ENCODE assay signal across 37 cellular contexts in the genomic region with DNA sequence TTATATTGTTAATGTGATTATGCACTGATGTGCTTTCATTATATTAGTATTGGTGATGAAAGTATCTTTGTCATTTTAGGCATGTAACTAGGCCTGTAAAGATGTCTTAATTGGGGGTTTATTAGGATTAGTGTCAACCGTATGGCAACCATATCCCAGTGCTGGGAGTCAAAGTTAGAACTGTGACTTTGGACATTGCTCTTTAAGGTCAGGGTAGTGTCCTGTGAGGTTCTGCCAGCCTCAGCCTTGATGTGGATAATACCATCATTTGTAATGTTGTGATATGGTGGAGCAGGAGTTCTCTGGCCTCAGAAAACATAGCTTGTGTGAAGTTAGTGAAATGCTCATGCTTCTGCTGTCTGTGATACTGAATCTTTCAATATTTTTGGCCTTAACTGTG. TPM values are rescaled to one million over a fixed set of nuclear protein-coding genes. Genes with fewer than 3 reads are reported as not detected.
"Had no signal": no experiment of that assay in that cellular context is flagged by ENCODE, and none has a peak within 500 bp of the region (broad histone marks: within the 10 kb centered on the region; RNA-seq: fewer than 3 reads in every experiment).

No MANE protein-coding gene starts in this region.

- H3K36me3 Mint-ChIP-seq: activated CD4-positive, alpha-beta memory T cell treated with anti-CD3 and anti-CD28 coated beads for 36 hours; activated naive CD4-positive, alpha-beta T cell treated with anti-CD3 and anti-CD28 coated beads, Interleukin-2, amount 50 U/mL, for 24 hours; activated naive CD8-positive, alpha-beta T cell treated with anti-CD3 and anti-CD28 coated beads for 36 hours had no signal

- H3K27ac Mint-ChIP-seq: activated CD4-positive, alpha-beta memory T cell treated with anti-CD3 and anti-CD28 coated beads for 36 hours; activated CD4-positive, alpha-beta T cell treated with anti-CD3 and anti-CD28 coated beads for 36 hours; activated CD4-positive, alpha-beta T cell treated with anti-CD3 and anti-CD28 coated beads, Interleukin-2, amount 10 ng/mL, durations not matched to agents 24 days and 14 days; activated CD8-positive, alpha-beta memory T cell treated with anti-CD3 and anti-CD28 coated beads, Interleukin-2, amount 10 ng/mL, durations not matched to agents 7 days and 5 days; activated CD8-positive, alpha-beta T cell treated with anti-CD3 and anti-CD28 coated beads, Interleukin-2, amount 10 ng/mL, durations not matched to agents 7 days and 5 days; activated naive CD4-positive, alpha-beta T cell treated with anti-CD3 and anti-CD28 coated beads for 36 hours; activated naive CD4-positive, alpha-beta T cell treated with anti-CD3 and anti-CD28 coated beads, Interleukin-2, amount 50 U/mL, for 24 hours; activated naive CD8-positive, alpha-beta T cell treated with anti-CD3 and anti-CD28 coated beads for 36 hours; activated naive CD8-positive, alpha-beta T cell treated with anti-CD3 and anti-CD28 coated beads, Interleukin-2, amount 50 U/mL, for 24 hours; activated T-helper 1 cell treated with anti-CD3 and anti-CD28 coated beads, Interleukin-12 subunit alpha, Interleukin-12 subunit beta, Interleukin-2, Interleukin-4 antibody, amounts not matched to agents 30 ng/mL and 10 ng/mL and 1 ng/mL, durations not matched to agents 14 hours and 24 hours and 36 hours; activated T-helper 2 cell treated with anti-CD3 and anti-CD28 coated beads, Interferon-gamma antibody, Interleukin-2, Interleukin-4, amounts not matched to agents 10 μg/mL and 5 μg/mL and 100 μg/mL, durations not matched to agents 14 hours and 24 hours and 36 hours; dendritic cell treated with granulocyte-macrophage colony-stimulating factor and Interleukin-4, amounts not matched to agents 40 ng/mL and 50 ng/mL, for 4 days; endodermal cell; T-helper 17 cell; T-helper 2 cell treated with Interferon-gamma antibody and Interleukin-4, amounts not matched to agents 5 μg/mL and 100 μg/mL, for 36 hours had no signal

- H3K27me3 Mint-ChIP-seq: dendritic cell treated with granulocyte-macrophage colony-stimulating factor and Interleukin-4, amounts not matched to agents 40 ng/mL and 50 ng/mL, for 4 days had no signal

- H3K36me3 ChIP-seq: adrenal gland, cardiac muscle cell, heart left ventricle, WERI-Rb-1 had no signal

- FAIRE-seq: frontal cortex had no signal

- ATAC-seq: activated CD4-positive, alpha-beta T cell treated with anti-CD3 and anti-CD28 coated beads for 36 hours; activated CD8-positive, alpha-beta memory T cell treated with anti-CD3 and anti-CD28 coated beads, Interleukin-2, amount 10 ng/mL, durations not matched to agents 7 days and 5 days; activated CD8-positive, alpha-beta T cell treated with anti-CD3 and anti-CD28 coated beads, Interleukin-2, amount 10 ng/mL, durations not matched to agents 7 days and 5 days; activated naive CD8-positive, alpha-beta T cell treated with anti-CD3 and anti-CD28 coated beads, Interleukin-2, amount 50 U/mL, for 24 hours; body of pancreas; esophagus mucosa; T-helper 17 cell had no signal

- H3K4me3 Mint-ChIP-seq: activated CD4-positive, alpha-beta memory T cell treated with anti-CD3 and anti-CD28 coated beads for 36 hours; activated CD4-positive, alpha-beta T cell treated with anti-CD3 and anti-CD28 coated beads for 36 hours; activated CD4-positive, alpha-beta T cell treated with anti-CD3 and anti-CD28 coated beads, Interleukin-2, amount 10 ng/mL, durations not matched to agents 24 days and 14 days; activated CD8-positive, alpha-beta memory T cell treated with anti-CD3 and anti-CD28 coated beads, Interleukin-2, amount 10 ng/mL, durations not matched to agents 7 days and 5 days; activated CD8-positive, alpha-beta T cell treated with anti-CD3 and anti-CD28 coated beads, Interleukin-2, amount 10 ng/mL, durations not matched to agents 7 days and 5 days; activated naive CD4-positive, alpha-beta T cell treated with anti-CD3 and anti-CD28 coated beads for 36 hours; activated naive CD4-positive, alpha-beta T cell treated with anti-CD3 and anti-CD28 coated beads, Interleukin-2, amount 50 U/mL, for 24 hours; activated naive CD8-positive, alpha-beta T cell treated with anti-CD3 and anti-CD28 coated beads for 36 hours; activated naive CD8-positive, alpha-beta T cell treated with anti-CD3 and anti-CD28 coated beads, Interleukin-2, amount 50 U/mL, for 24 hours; activated T-helper 1 cell treated with anti-CD3 and anti-CD28 coated beads, Interleukin-12 subunit alpha, Interleukin-12 subunit beta, Interleukin-2, Interleukin-4 antibody, amounts not matched to agents 30 ng/mL and 10 ng/mL and 1 ng/mL, durations not matched to agents 14 hours and 24 hours and 36 hours; dendritic cell treated with granulocyte-macrophage colony-stimulating factor and Interleukin-4, amounts not matched to agents 40 ng/mL and 50 ng/mL, for 4 days; endodermal cell; T-helper 17 cell; T-helper 2 cell treated with Interferon-gamma antibody and Interleukin-4, amounts not matched to agents 5 μg/mL and 100 μg/mL, for 36 hours had no signal

- H3K9me3 Mint-ChIP-seq: activated CD4-positive, alpha-beta memory T cell treated with anti-CD3 and anti-CD28 coated beads for 36 hours; activated CD4-positive, alpha-beta T cell treated with anti-CD3 and anti-CD28 coated beads, Interleukin-2, amount 10 ng/mL, durations not matched to agents 24 days and 14 days; activated naive CD4-positive, alpha-beta T cell treated with anti-CD3 and anti-CD28 coated beads for 36 hours; activated naive CD4-positive, alpha-beta T cell treated with anti-CD3 and anti-CD28 coated beads, Interleukin-2, amount 50 U/mL, for 24 hours; activated naive CD8-positive, alpha-beta T cell treated with anti-CD3 and anti-CD28 coated beads for 36 hours; activated naive CD8-positive, alpha-beta T cell treated with anti-CD3 and anti-CD28 coated beads, Interleukin-2, amount 50 U/mL, for 24 hours; activated T-helper 1 cell treated with anti-CD3 and anti-CD28 coated beads, Interleukin-12 subunit alpha, Interleukin-12 subunit beta, Interleukin-2, Interleukin-4 antibody, amounts not matched to agents 30 ng/mL and 10 ng/mL and 1 ng/mL, durations not matched to agents 14 hours and 24 hours and 36 hours; activated T-helper 2 cell treated with anti-CD3 and anti-CD28 coated beads, Interferon-gamma antibody, Interleukin-2, Interleukin-4, amounts not matched to agents 10 μg/mL and 5 μg/mL and 100 μg/mL, durations not matched to agents 14 hours and 24 hours and 36 hours; dendritic cell treated with granulocyte-macrophage colony-stimulating factor and Interleukin-4, amounts not matched to agents 40 ng/mL and 50 ng/mL, for 4 days; endodermal cell; T-helper 2 cell treated with Interferon-gamma antibody and Interleukin-4, amounts not matched to agents 5 μg/mL and 100 μg/mL, for 36 hours had no signal

- H3K9me3 ChIP-seq: adrenal gland, body of pancreas, heart left ventricle had no signal

- H3K4me1 ChIP-seq: body of pancreas had no signal

- H3K27ac ChIP-seq: adrenal gland, body of pancreas, cardiac muscle cell, coronary artery, dorsolateral prefrontal cortex, heart left ventricle, WERI-Rb-1 had no signal

- DNase-seq: activated CD4-positive, alpha-beta memory T cell treated with anti-CD3 and anti-CD28 coated beads for 36 hours; activated CD4-positive, alpha-beta T cell treated with anti-CD3 and anti-CD28 coated beads for 36 hours; activated CD4-positive, alpha-beta T cell treated with anti-CD3 and anti-CD28 coated beads, Interleukin-2, amount 10 ng/mL, durations not matched to agents 24 days and 14 days; activated CD4-positive, CD25-positive, alpha-beta regulatory T cell; activated CD4-positive, CD25-positive, alpha-beta regulatory T cell treated with anti-CD3 and anti-CD28 coated beads, Interleukin-2, amount 50 U/mL, for 72 hours; activated CD8-positive, alpha-beta memory T cell treated with anti-CD3 and anti-CD28 coated beads, Interleukin-2, amount 10 ng/mL, durations not matched to agents 7 days and 5 days; activated CD8-positive, alpha-beta memory T cell treated with anti-CD3 and anti-CD28 coated beads, Interleukin-2, amount 50 U/mL, for 4 hours; activated CD8-positive, alpha-beta T cell treated with anti-CD3 and anti-CD28 coated beads, Interleukin-2, amount 10 ng/mL, durations not matched to agents 7 days and 5 days; activated effector memory CD4-positive, alpha-beta T cell treated with anti-CD3 and anti-CD28 coated beads, Interleukin-2, amount 50 U/mL, for 16 hours; activated naive CD4-positive, alpha-beta T cell treated with anti-CD3 and anti-CD28 coated beads for 36 hours; activated naive CD8-positive, alpha-beta T cell treated with anti-CD3 and anti-CD28 coated beads for 36 hours; activated naive CD8-positive, alpha-beta T cell treated with anti-CD3 and anti-CD28 coated beads, Interleukin-2, amount 50 U/mL, for 24 hours; activated T-cell treated with anti-CD3 and anti-CD28 coated beads, Interleukin-2, amount 50 U/mL, for 1 hour; activated T-cell treated with anti-CD3 and anti-CD28 coated beads, Interleukin-2, amount 50 U/mL, for 48 hours; adrenal gland; amygdala; aorta; body of pancreas; central memory CD4-positive, alpha-beta T cell; cerebellar nuclear complex; dorsolateral prefrontal cortex; effector memory CD4-positive, alpha-beta T cell; endodermal cell; foreskin fibroblast; heart left ventricle; T-helper 17 cell; T1000; WERI-Rb-1 had no signal

- H3K4me3 ChIP-seq: adrenal gland, body of pancreas, cardiac muscle cell, coronary artery, dorsolateral prefrontal cortex, heart left ventricle had no signal

- H3K4me1 Mint-ChIP-seq: activated CD4-positive, alpha-beta T cell treated with anti-CD3 and anti-CD28 coated beads for 36 hours; activated CD4-positive, alpha-beta T cell treated with anti-CD3 and anti-CD28 coated beads, Interleukin-2, amount 10 ng/mL, durations not matched to agents 24 days and 14 days; activated CD8-positive, alpha-beta memory T cell treated with anti-CD3 and anti-CD28 coated beads, Interleukin-2, amount 10 ng/mL, durations not matched to agents 7 days and 5 days; activated naive CD4-positive, alpha-beta T cell treated with anti-CD3 and anti-CD28 coated beads, Interleukin-2, amount 50 U/mL, for 24 hours; activated naive CD8-positive, alpha-beta T cell treated with anti-CD3 and anti-CD28 coated beads for 36 hours; activated naive CD8-positive, alpha-beta T cell treated with anti-CD3 and anti-CD28 coated beads, Interleukin-2, amount 50 U/mL, for 24 hours; T-helper 17 cell had no signal

- H3K27me3 ChIP-seq: adrenal gland, body of pancreas, cardiac muscle cell, dorsolateral prefrontal cortex, heart left ventricle had no signal

RNA-seq across cellular contexts. Expression of gene LAMC1, which starts 59.4 kb away (rescaled TPM):
- total RNA-seq: activated CD8-positive, alpha-beta T cell treated with anti-CD3 and anti-CD28 coated beads, Interleukin-2, amount 10 ng/mL, durations not matched to agents 7 days and 5 days had no signal
